1 cellular context compared by ENCODE assay signal in genomic region chr6:30162265-30163089, GRCh38.
TF ChIP-seq lines count a peak whose summit lies in the region.

No MANE protein-coding gene starts in this region.

TF ChIP-seq in HEK293, 187 proteins besides CTCF, POLR2A, EP300 and RAD21 (continued from another document):
- TF ChIP-seq PRDM6 (tag by site-specific recombination; IDR thresholded peaks at IDR 0.05), result no peak
- TF ChIP-seq ZNF626 (tag by site-specific recombination; IDR thresholded peaks at IDR 0.05), result no peak
- TF ChIP-seq ELK4 (IDR thresholded peaks at IDR 0.05; ENCODE audit: borderline replicate concordance, low read depth, low read length), result no peak
- no peak for TF ChIP-seq ZNF76 (tag by site-specific recombination; IDR thresholded peaks at IDR 0.05; ENCODE audit: borderline replicate concordance, low read depth)
- TF ChIP-seq ZNF792 (tag by site-specific recombination; IDR thresholded peaks at IDR 0.05), result no peak
- TF ChIP-seq ZNF416 (tag by site-specific recombination; IDR thresholded peaks at IDR 0.05), result no peak; the same call in 1 of the 2 replicates
